In genomic region chr1:171802207-171802606, GRCh38 we compare ENCODE assay signal across 1 cellular context.
TF ChIP-seq lines count a peak whose summit lies in the region.

No MANE protein-coding gene starts in this region.

TF ChIP-seq in GM23338, 12 proteins besides CTCF, POLR2A, EP300 and RAD21 (continued from another document):
- TF ChIP-seq ZNF462 (CRISPR knock-in tag; IDR thresholded peaks at IDR 0.05) = no peak
- no peak for TF ChIP-seq CREB1 (CRISPR knock-in tag; IDR thresholded peaks at IDR 0.05; ENCODE audit: low read depth)
- TF ChIP-seq, protein P1, sequence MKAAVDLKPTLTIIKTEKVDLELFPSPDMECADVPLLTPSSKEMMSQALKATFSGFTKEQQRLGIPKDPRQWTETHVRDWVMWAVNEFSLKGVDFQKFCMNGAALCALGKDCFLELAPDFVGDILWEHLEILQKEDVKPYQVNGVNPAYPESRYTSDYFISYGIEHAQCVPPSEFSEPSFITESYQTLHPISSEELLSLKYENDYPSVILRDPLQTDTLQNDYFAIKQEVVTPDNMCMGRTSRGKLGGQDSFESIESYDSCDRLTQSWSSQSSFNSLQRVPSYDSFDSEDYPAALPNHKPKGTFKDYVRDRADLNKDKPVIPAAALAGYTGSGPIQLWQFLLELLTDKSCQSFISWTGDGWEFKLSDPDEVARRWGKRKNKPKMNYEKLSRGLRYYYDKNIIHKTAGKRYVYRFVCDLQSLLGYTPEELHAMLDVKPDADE (IDR thresholded peaks at IDR 0.05) = no peak
- TF ChIP-seq, protein P2, sequence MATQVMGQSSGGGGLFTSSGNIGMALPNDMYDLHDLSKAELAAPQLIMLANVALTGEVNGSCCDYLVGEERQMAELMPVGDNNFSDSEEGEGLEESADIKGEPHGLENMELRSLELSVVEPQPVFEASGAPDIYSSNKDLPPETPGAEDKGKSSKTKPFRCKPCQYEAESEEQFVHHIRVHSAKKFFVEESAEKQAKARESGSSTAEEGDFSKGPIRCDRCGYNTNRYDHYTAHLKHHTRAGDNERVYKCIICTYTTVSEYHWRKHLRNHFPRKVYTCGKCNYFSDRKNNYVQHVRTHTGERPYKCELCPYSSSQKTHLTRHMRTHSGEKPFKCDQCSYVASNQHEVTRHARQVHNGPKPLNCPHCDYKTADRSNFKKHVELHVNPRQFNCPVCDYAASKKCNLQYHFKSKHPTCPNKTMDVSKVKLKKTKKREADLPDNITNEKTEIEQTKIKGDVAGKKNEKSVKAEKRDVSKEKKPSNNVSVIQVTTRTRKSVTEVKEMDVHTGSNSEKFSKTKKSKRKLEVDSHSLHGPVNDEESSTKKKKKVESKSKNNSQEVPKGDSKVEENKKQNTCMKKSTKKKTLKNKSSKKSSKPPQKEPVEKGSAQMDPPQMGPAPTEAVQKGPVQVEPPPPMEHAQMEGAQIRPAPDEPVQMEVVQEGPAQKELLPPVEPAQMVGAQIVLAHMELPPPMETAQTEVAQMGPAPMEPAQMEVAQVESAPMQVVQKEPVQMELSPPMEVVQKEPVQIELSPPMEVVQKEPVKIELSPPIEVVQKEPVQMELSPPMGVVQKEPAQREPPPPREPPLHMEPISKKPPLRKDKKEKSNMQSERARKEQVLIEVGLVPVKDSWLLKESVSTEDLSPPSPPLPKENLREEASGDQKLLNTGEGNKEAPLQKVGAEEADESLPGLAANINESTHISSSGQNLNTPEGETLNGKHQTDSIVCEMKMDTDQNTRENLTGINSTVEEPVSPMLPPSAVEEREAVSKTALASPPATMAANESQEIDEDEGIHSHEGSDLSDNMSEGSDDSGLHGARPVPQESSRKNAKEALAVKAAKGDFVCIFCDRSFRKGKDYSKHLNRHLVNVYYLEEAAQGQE (IDR thresholded peaks at IDR 0.05; ENCODE audit: unreplicated experiment) = no peak
- TF ChIP-seq STAT1 (IDR thresholded peaks at IDR 0.05; ENCODE audit: unreplicated experiment) = no peak
- no peak for TF ChIP-seq JUNB (IDR thresholded peaks at IDR 0.05; ENCODE audit: unreplicated experiment)
- TF ChIP-seq ZNF331 (CRISPR knock-in tag; IDR thresholded peaks at IDR 0.05; ENCODE audit: low read depth) = no peak
